Comparison of ENCODE assay signal across 10 cellular contexts in genomic region chr12:45231515-45232145, GRCh38. TPM values are rescaled to one million over a fixed set of nuclear protein-coding genes. Genes with fewer than 3 reads are reported as not detected.
DNase-seq lines count a peak whose midpoint lies in the region; ATAC-seq, FAIRE-seq and TF ChIP-seq lines count a peak whose summit lies in the region.
"Had no signal": no experiment of that assay in that cellular context is flagged by ENCODE, and none has a peak within 500 bp of the region (broad histone marks: within the 10 kb centered on the region; RNA-seq: fewer than 3 reads in every experiment).

No MANE protein-coding gene starts in this region.

- dilution Hi-C loops in keratinocyte (cut with MboI; ENCODE audit: extremely low pct_ligation_motif_present, low sequenced_read_pairs): no loop called here

- H3K4me3 ChIP-seq in heart right ventricle (no peak overlapping the region), adipocyte (ENCODE audit: low read length) (peak overlapping the region; percentile 62), keratinocyte (ENCODE audit: control insufficient read depth in 2 of 3, extremely low read depth in 1 of 3, insufficient read depth in 2 of 3, low read depth in 1 of 3, low read length in 3 of 3) (peak overlapping the region in 1 of 3 experiments; percentile 33), upper lobe of left lung (no peak overlapping the region)
- H3K4me3 ChIP-seq: Peyer's patch had no signal

- TF ChIP-seq POLR2A in upper lobe of left lung (IDR thresholded peaks at IDR 0.05): no peak

- peaks cover 51% of the 10 kb centered on the region for H3K79me2 ChIP-seq in keratinocyte (ENCODE audit: control insufficient read depth, insufficient read depth, low read length)

- H3K27me3 ChIP-seq in heart right ventricle (no peaks in the 10 kb centered on the region), adipocyte (replicated peaks; ENCODE audit: control insufficient read depth, insufficient read depth, low read length) (no peaks in the 10 kb centered on the region), keratinocyte (ENCODE audit: control insufficient read depth, extremely low read depth, insufficient read depth, low read length) (no peaks in the 10 kb centered on the region), upper lobe of left lung (no peaks in the 10 kb centered on the region)
- H3K27me3 ChIP-seq: Peyer's patch had no signal

- H3K9me3 ChIP-seq in heart right ventricle (no peaks in the 10 kb centered on the region), adipocyte (ENCODE audit: control insufficient read depth, low read length) (no peaks in the 10 kb centered on the region), keratinocyte (ENCODE audit: control insufficient read depth, low read depth, low read length) (no peaks in the 10 kb centered on the region), upper lobe of left lung (no peaks in the 10 kb centered on the region)
- H3K9me3 ChIP-seq: Peyer's patch had no signal

- ATAC-seq in heart right ventricle: no peak
- no peak for ATAC-seq in Right ventricle myocardium inferior
- peak in 1 of 2 donors; percentile 13 for ATAC-seq in upper lobe of left lung (ENCODE audit: low FRiP score in 2 of 2)
- ATAC-seq in GM21447 (IDR thresholded peaks at IDR 0.05; ENCODE audit: unreplicated experiment): no peak

- 51 to 52% methylated on average over 3 of the region's 3 CpGs for WGBS in heart right ventricle, 2 donors
- 53 to 57% methylated on average over 3 of the region's 3 CpGs for WGBS in upper lobe of left lung, 2 donors

- TF ChIP-seq CTCF in heart right ventricle (IDR thresholded peaks at IDR 0.05) (no peak), keratinocyte (optimal IDR thresholded peaks at IDR 0.05 in 1 of 3, IDR thresholded peaks at IDR 0.05 in 1 of 3, conservative IDR thresholded peaks at IDR 0.05 in 1 of 3; ENCODE audit: extremely low read depth in 1 of 3, insufficient read depth in 2 of 3, low read length in 3 of 3) (no peak), upper lobe of left lung (IDR thresholded peaks at IDR 0.05) (no peak)

- intact Hi-C loops in heart right ventricle (cut with DNase I) (loop anchor here in 3 of 10 donors (5.0 kb wide), 2 partner anchors 36 to 41 kb away; no protein-coding TSS in a partner anchor), Right ventricle myocardium inferior (cut with DNase I) (no loop called here)

- H3K36me3 ChIP-seq in heart right ventricle (peaks cover 0 to 8% (median 0%) of the 10 kb centered on the region in 9 donors), adipocyte (ENCODE audit: control insufficient read depth, insufficient read depth, low read length, severe bottlenecking) (peaks cover 12% of the 10 kb centered on the region), keratinocyte (ENCODE audit: control insufficient read depth in 2 of 2, extremely low read depth in 1 of 2, insufficient read depth in 2 of 2, low read length in 2 of 2) (peaks cover 4 to 10% of the 10 kb centered on the region in 2 experiments), upper lobe of left lung (peaks cover 0 to 5% (median 0%) of the 10 kb centered on the region in 4 donors)
- H3K36me3 ChIP-seq: Peyer's patch had no signal

- no peaks in the 10 kb centered on the region for H3K9me1 ChIP-seq in keratinocyte (ENCODE audit: control insufficient read depth, extremely low read depth, insufficient read depth, low read length)

- DNase-seq in heart right ventricle (no peak), Right ventricle myocardium inferior (ENCODE audit: missing footprints) (no peak), adipocyte (ENCODE audit: low read depth) (peak; percentile 71), keratinocyte (ENCODE audit: low read depth, low spot score) (no peak), upper lobe of left lung (no peak), hepatic stellate cell (ENCODE audit: low spot score) (no peak)
- DNase-seq in stimulated activated CD4-positive, alpha-beta T cell treated with anti-CD3 and anti-CD28 coated beads, Interleukin-2, amount 100 ng/mL, for 48 hours: no peak
- DNase-seq: CD4-positive, CD25-positive, alpha-beta regulatory T cell; Peyer's patch had no signal

- peak overlapping the region; percentile 76 for H3K4me2 ChIP-seq in keratinocyte (ENCODE audit: control insufficient read depth, extremely low read depth, insufficient read depth, low read depth, low read length)

- no peak overlapping the region for H2AFZ ChIP-seq in keratinocyte (ENCODE audit: control insufficient read depth, low read length)

- peak in 1 of 4 donors; percentile 17 for TF ChIP-seq EP300 in upper lobe of left lung (IDR thresholded peaks at IDR 0.05)

- no peaks in the 10 kb centered on the region for H4K20me1 ChIP-seq in keratinocyte (ENCODE audit: control insufficient read depth, extremely low read depth, insufficient read depth, low read length)

- H3K9ac ChIP-seq in adipocyte (ENCODE audit: low read length): peak overlapping the region; percentile 43
- H3K9ac ChIP-seq in keratinocyte (ENCODE audit: control insufficient read depth, extremely low read depth, insufficient read depth, low read length): peak overlapping the region; percentile 25

- H3K4me1 ChIP-seq in heart right ventricle: peaks cover 16 to 66% (median 58%) of the 10 kb centered on the region in 9 donors
- peaks cover 53% of the 10 kb centered on the region for H3K4me1 ChIP-seq in adipocyte (ENCODE audit: control insufficient read depth, insufficient read depth, low read length)
- H3K4me1 ChIP-seq in keratinocyte (ENCODE audit: control insufficient read depth, extremely low read depth, insufficient read depth, low read length): peaks cover 52% of the 10 kb centered on the region
- peaks cover 41 to 56% (median 47%) of the 10 kb centered on the region in 4 donors for H3K4me1 ChIP-seq in upper lobe of left lung

- no peak for FAIRE-seq in keratinocyte (lab: Jason Lieb, UNC)

- H3K27ac ChIP-seq in heart right ventricle (peak overlapping the region in 8 of 10 donors; percentile 85 to 97 (median 87)), keratinocyte (ENCODE audit: control insufficient read depth, insufficient read depth, low read length) (peak overlapping the region; percentile 97), upper lobe of left lung (peak overlapping the region; percentile 58 to 90 (median 80))

RNA-seq across cellular contexts. Expression of gene ANO6, which starts 15.7 kb away (rescaled TPM):
- 10 to 100 TPM; 35.8 to 52.2 (median 41.9) TPM for total RNA-seq in heart right ventricle
- polyA plus RNA-seq in heart right ventricle: 10 to 100 TPM in 1 of 2 donors, 1 to 10 TPM in 1; 8.9 to 12.7 TPM
- 49.0 TPM for total RNA-seq in Right ventricle myocardium inferior
- polyA plus RNA-seq in keratinocyte: 55.4 to 64.3 TPM (median 62.4 TPM) in 3 replicates
- 8.8 TPM for polyA plus RNA-seq in keratinocyte (2011; ENCODE audit: low read depth)
- 33.1 and 59.0 TPM in 2 replicates for polyA plus RNA-seq in keratinocyte (2011; cell fraction: cytosol; rRNA removed)
- 74.5 and 85.6 TPM in 2 replicates for polyA plus RNA-seq in keratinocyte (2011; cell fraction: nucleus; rRNA removed)
- 21.3 and 51.0 TPM in 2 replicates for polyA plus RNA-seq in keratinocyte (2012; ENCODE audit: low replicate concordance)
- polyA minus RNA-seq in keratinocyte: 35.5 to 110 TPM (median 88.7 TPM) in 3 replicates
- 62.7 TPM for polyA minus RNA-seq in keratinocyte (2011; cell fraction: cytosol; rRNA and poly(A)+ RNA removed)
- polyA minus RNA-seq in keratinocyte (2011; cell fraction: nucleus; rRNA and poly(A)+ RNA removed): 108 and 195 TPM in 2 replicates
- total RNA-seq in upper lobe of left lung: 10 to 100 TPM; 26.2 to 83.7 (median 57.9) TPM
